10 cellular contexts compared by ENCODE assay signal in the genomic region with DNA sequence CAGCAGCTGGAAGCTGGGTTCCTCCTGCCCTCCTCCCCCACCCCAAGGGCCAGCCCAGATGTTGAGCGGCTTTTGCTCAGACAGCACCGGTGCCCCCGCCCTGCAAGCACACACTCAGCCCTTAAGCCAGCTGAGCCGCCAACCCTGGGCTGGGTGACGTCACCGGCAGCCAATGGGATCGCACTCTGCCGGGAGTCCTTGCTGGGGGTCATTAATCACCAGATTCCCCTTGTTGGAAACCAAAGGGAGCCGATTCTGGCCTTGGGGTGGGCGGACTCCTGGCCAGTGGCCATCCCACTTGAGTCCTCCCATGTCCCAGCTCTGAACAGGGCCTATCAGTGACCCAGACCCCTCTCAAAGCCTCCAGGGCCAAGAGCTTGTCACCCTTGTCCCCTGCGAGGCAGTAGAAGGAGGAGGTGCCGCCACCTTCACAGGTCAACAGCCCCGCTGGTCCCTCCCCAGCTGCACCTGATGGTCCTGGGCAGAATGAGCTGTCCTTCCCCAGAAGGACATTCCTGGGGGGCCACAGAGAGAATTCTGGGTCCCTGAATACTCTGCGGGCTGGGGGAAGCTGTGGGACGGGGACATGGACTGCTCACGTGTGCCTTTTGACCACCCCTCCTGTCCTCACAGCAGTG. TPM values are rescaled to one million over a fixed set of nuclear protein-coding genes. Genes with fewer than 3 reads are reported as not detected.
A peak's percentile ranks its signal among the peaks of the same experiment; 100 is the strongest.
DNase-seq lines count a peak whose midpoint lies in the region; ATAC-seq and TF ChIP-seq lines count a peak whose summit lies in the region.
"Had no signal": no experiment of that assay in that cellular context is flagged by ENCODE, and none has a peak within 500 bp of the region (broad histone marks: within the 10 kb centered on the region; RNA-seq: fewer than 3 reads in every experiment).

No MANE protein-coding gene starts in this region.

- H3K9me3 ChIP-seq in fibroblast of lung (ENCODE audit: control insufficient read depth, insufficient read depth, low read depth, low read length) (no peaks in the 10 kb centered on the region), Caco-2 (no peaks in the 10 kb centered on the region)

- H3K27ac ChIP-seq in fibroblast of lung (ENCODE audit: insufficient read depth, low read length): no peak overlapping the region
- H3K27ac ChIP-seq: HL-60 had no signal

- no peak overlapping the region for H3K4me3 Mint-ChIP-seq in Caco-2 (ENCODE audit: unreplicated experiment)

- no peaks in the 10 kb centered on the region for H3K27me3 Mint-ChIP-seq in Caco-2 (ENCODE audit: insufficient read depth, unreplicated experiment)
- H3K27me3 Mint-ChIP-seq: brain had no signal

- ATAC-seq in HG03175 (IDR thresholded peaks at IDR 0.05; ENCODE audit: unreplicated experiment): no peak

- H3K4me1 Mint-ChIP-seq in Caco-2 (ENCODE audit: low read depth, unreplicated experiment): peaks cover 3% of the 10 kb centered on the region

- no peaks in the 10 kb centered on the region for H3K79me2 ChIP-seq in fibroblast of lung (ENCODE audit: control insufficient read depth, insufficient read depth, low read length)

- no peak overlapping the region for H3K27ac Mint-ChIP-seq in Caco-2 (ENCODE audit: unreplicated experiment)

- H3K9ac ChIP-seq in fibroblast of lung (ENCODE audit: insufficient read depth, low read length): no peak overlapping the region

- no peak overlapping the region for H3K4me3 ChIP-seq in fibroblast of lung (replicated peaks in 1 of 4; ENCODE audit: control extremely low read depth in 1 of 4, insufficient read depth in 1 of 4, low read depth in 3 of 4, low read length in 4 of 4)
- H3K4me3 ChIP-seq in Caco-2 (ENCODE audit: low read depth, low read length): no peak overlapping the region

- TF ChIP-seq CTCF in fibroblast of lung (conservative IDR thresholded peaks at IDR 0.05 in 1 of 2, IDR thresholded peaks at IDR 0.05 in 1 of 2; ENCODE audit: low read depth in 1 of 2, low read length in 2 of 2) (no peak), Caco-2 (IDR thresholded peaks at IDR 0.05; ENCODE audit: insufficient read depth in 1 of 2, low read depth in 1 of 2, low read length in 1 of 2, severe bottlenecking in 1 of 2, unreplicated experiment in 1 of 2) (no peak)

- intact Hi-C loops in Caco-2 (cut with micrococcal nuclease; ENCODE audit: unreplicated experiment): no loop called here

- H3K27me3 ChIP-seq in fibroblast of lung (ENCODE audit: control insufficient read depth, insufficient read depth, low read length) (peaks cover under 1% of the 10 kb centered on the region), Caco-2 (replicated peaks; ENCODE audit: control insufficient read depth, insufficient read depth, low read length) (no peaks in the 10 kb centered on the region)

- H2AFZ ChIP-seq in fibroblast of lung (ENCODE audit: low read length): no peak overlapping the region

- no peak overlapping the region for H3K4me2 ChIP-seq in fibroblast of lung (ENCODE audit: extremely low read depth, insufficient read depth, low read length)

- H3K4me1 ChIP-seq in fibroblast of lung (ENCODE audit: control insufficient read depth, extremely low read depth, insufficient read depth, low read length) (no peaks in the 10 kb centered on the region), Caco-2 (no peaks in the 10 kb centered on the region)

- no peaks in the 10 kb centered on the region for H3K36me3 ChIP-seq in fibroblast of lung (ENCODE audit: control insufficient read depth, insufficient read depth, low read length)
- H3K36me3 ChIP-seq in Caco-2 (ENCODE audit: control insufficient read depth, insufficient read depth, low read length): no peaks in the 10 kb centered on the region

- CTCF ChIA-PET in Caco-2 (lab: Charles Lee): no interaction called here

- POLR2A ChIA-PET in Caco-2 (lab: Charles Lee): no interaction called here

- H4K20me1 ChIP-seq in fibroblast of lung (ENCODE audit: control insufficient read depth, extremely low read depth, insufficient read depth, low read length): no peaks in the 10 kb centered on the region

- no peaks in the 10 kb centered on the region for H3K9me3 Mint-ChIP-seq in Caco-2 (ENCODE audit: unreplicated experiment)
- H3K9me3 Mint-ChIP-seq: brain had no signal

- no TSS peak for BruUV-seq in Caco-2 (replicated peaks; lab: Mats Ljungman, UMichigan)

- no peaks in the 10 kb centered on the region for H3K36me3 Mint-ChIP-seq in Caco-2 (ENCODE audit: insufficient read depth, unreplicated experiment)

- DNase-seq in ELR (ENCODE audit: low read depth) (peak; percentile 83), NCI-H82 treated with DMSO at 0.1 percent for 48 hours (lab: John Stamatoyannopoulos, UW; ENCODE audit: unreplicated experiment) (peak; percentile 57), fibroblast of lung (ENCODE audit: low read depth in 2 of 2) (peak; percentile 89 to 92), nucleus accumbens (lab: John Stamatoyannopoulos, UW) (peak in 34 of 56 donors; percentile 22 to 93 (median 56)), Caco-2 (no peak)
- no peak for DNase-seq in stimulated activated CD4-positive, alpha-beta T cell treated with anti-CD3 and anti-CD28 coated beads, Interleukin-15, amount 100 ng/mL, for 24 hours
- DNase-seq in activated CD4-positive, CD25-positive, alpha-beta regulatory T cell (lab: John Stamatoyannopoulos, UW): no peak

RNA-seq across cellular contexts. Expression of gene DUSP8, which starts 7.4 kb away (rescaled TPM):
- total RNA-seq in fibroblast of lung: 0.51 and 0.66 TPM in 2 replicates
- 0.62 and 1.6 TPM in 2 replicates for polyA plus RNA-seq in fibroblast of lung
- 1.3 TPM in 2 replicates for polyA plus RNA-seq in fibroblast of lung (2012)
- 8.7 TPM in 1 of 2 replicates, not detected in the other for polyA minus RNA-seq in fibroblast of lung (ENCODE audit: low replicate concordance)
- total RNA-seq in Caco-2 (2022): 7.7 and 12.1 TPM in 2 replicates

RNA-seq across cellular contexts. Expression of gene KRTAP5-1, which starts 20.4 kb away (rescaled TPM):
- total RNA-seq in fibroblast of lung (not detected in 2 replicates), Caco-2 (2022) (not detected in 2 replicates)
- not detected in 2 replicates for polyA plus RNA-seq in fibroblast of lung
- not detected in 2 replicates for polyA plus RNA-seq in fibroblast of lung (2012)
- polyA minus RNA-seq in fibroblast of lung (ENCODE audit: low replicate concordance): not detected in 2 replicates

RNA-seq across cellular contexts. Expression of gene KRTAP5-2, which starts 33.4 kb away (rescaled TPM):
- total RNA-seq in fibroblast of lung (not detected in 2 replicates), Caco-2 (2022) (not detected in 2 replicates)
- not detected in 2 replicates for polyA plus RNA-seq in fibroblast of lung
- not detected in 2 replicates for polyA plus RNA-seq in fibroblast of lung (2012)
- not detected in 2 replicates for polyA minus RNA-seq in fibroblast of lung (ENCODE audit: low replicate concordance)

RNA-seq across cellular contexts. Expression of gene KRTAP5-3, which starts 43.6 kb away (rescaled TPM):
- total RNA-seq in fibroblast of lung (not detected in 2 replicates), Caco-2 (2022) (not detected in 2 replicates)
- not detected in 2 replicates for polyA plus RNA-seq in fibroblast of lung
- polyA plus RNA-seq in fibroblast of lung (2012): not detected in 2 replicates
- polyA minus RNA-seq in fibroblast of lung (ENCODE audit: low replicate concordance): not detected in 2 replicates

RNA-seq across cellular contexts. Expression of gene KRTAP5-4, which starts 57.3 kb away (rescaled TPM):
- total RNA-seq in fibroblast of lung (not detected in 2 replicates), Caco-2 (2022) (not detected in 2 replicates)
- not detected in 2 replicates for polyA plus RNA-seq in fibroblast of lung
- polyA plus RNA-seq in fibroblast of lung (2012): not detected in 2 replicates
- not detected in 2 replicates for polyA minus RNA-seq in fibroblast of lung (ENCODE audit: low replicate concordance)

Comparison
In these comparisons a context has a peak if more than half of its experiments do, and no peak if none do; other contexts are left out.
1. DNase-seq: peak in ELR (single experiment), NCI-H82 treated with DMSO at 0.1 percent for 48 hours (single experiment), fibroblast of lung (2 of 2) and nucleus accumbens (34 of 56); none in stimulated activated CD4-positive, alpha-beta T cell treated with anti-CD3 and anti-CD28 coated beads, Interleukin-15, amount 100 ng/mL, for 24 hours (single experiment), Caco-2 (0 of 2) and activated CD4-positive, CD25-positive, alpha-beta regulatory T cell (0 of 4).